8 cellular contexts compared by ENCODE assay signal in the genomic region with DNA sequence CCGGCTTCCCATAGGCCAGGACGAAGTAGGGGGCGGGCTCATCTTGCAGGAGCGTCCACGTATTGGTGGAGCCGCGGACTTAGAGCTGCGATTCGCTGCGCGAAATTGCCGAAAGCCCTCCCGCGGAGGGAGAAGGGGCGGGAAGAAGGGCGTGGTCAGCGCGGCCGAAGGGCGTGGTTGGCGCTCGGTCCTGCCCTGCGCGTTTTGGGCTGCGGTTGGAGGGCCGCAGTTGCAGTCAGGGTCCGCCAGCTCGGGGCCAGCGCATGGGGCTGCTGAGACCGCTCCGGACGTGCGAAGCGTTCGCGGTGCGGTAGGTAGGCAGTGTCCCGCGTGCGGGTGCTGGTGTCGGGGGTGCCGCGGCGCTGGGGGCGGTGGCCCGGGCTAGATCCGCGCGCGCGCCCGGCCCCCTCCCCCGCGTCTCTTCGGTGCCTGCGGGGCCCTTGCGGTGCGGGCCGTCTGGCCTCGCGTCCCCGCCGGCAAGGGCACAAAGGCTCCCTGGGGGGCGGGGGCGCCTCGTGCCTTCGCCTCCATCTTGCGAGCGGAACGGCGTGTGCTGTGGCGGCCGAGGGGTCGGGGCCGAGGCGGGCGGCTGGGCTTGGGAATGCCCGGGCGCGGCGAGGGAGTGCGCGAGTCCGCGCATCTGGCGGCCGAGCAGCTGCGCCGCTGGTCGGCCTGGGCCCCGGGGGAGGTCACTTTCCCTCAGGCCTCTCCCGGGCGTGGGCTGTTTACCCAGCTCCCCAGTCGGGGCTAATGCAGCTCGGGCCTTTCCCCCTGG. TPM values are rescaled to one million over a fixed set of nuclear protein-coding genes. Genes with fewer than 3 reads are reported as not detected.
DNase-seq lines count a peak whose midpoint lies in the region; ATAC-seq lines count a peak whose summit lies in the region.

A gene with protein sequence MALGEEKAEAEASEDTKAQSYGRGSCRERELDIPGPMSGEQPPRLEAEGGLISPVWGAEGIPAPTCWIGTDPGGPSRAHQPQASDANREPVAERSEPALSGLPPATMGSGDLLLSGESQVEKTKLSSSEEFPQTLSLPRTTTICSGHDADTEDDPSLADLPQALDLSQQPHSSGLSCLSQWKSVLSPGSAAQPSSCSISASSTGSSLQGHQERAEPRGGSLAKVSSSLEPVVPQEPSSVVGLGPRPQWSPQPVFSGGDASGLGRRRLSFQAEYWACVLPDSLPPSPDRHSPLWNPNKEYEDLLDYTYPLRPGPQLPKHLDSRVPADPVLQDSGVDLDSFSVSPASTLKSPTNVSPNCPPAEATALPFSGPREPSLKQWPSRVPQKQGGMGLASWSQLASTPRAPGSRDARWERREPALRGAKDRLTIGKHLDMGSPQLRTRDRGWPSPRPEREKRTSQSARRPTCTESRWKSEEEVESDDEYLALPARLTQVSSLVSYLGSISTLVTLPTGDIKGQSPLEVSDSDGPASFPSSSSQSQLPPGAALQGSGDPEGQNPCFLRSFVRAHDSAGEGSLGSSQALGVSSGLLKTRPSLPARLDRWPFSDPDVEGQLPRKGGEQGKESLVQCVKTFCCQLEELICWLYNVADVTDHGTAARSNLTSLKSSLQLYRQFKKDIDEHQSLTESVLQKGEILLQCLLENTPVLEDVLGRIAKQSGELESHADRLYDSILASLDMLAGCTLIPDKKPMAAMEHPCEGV (plus strand): TSS at position 202 of the 775 bp plus-strand sequence. CDS start 13,029 bp downstream, outside the sequence.

- H3K4me3 Mint-ChIP-seq in activated CD4-positive, alpha-beta T cell treated with anti-CD3 and anti-CD28 coated beads, Interleukin-2, amount 10 ng/mL, durations not matched to agents 7 days and 5 days: peak within 1 kb of the TSS; percentile 92

- DNase-seq in C1 segment of cervical spinal cord (lab: John Stamatoyannopoulos, UW): peak; percentile 64 to 96 (median 93)
- peak; percentile 94 for DNase-seq in NCI-H526 treated with DMSO at 0.1 percent for 48 hours (lab: John Stamatoyannopoulos, UW)
- peak; percentile 98 for DNase-seq in activated CD4-positive, alpha-beta T cell treated with anti-CD3 and anti-CD28 coated beads, Interleukin-2, amount 10 ng/mL, durations not matched to agents 7 days and 5 days
- DNase-seq in cortex of kidney (lab: John Stamatoyannopoulos, UW): peak; percentile 26
- DNase-seq in left colon: peak; percentile 97 to 98
- DNase-seq in stimulated activated CD4-positive, alpha-beta T cell treated with anti-CD3 and anti-CD28 coated beads, Interleukin-1b, Interleukin-23, amount 100 ng/mL, for 4 hours (ENCODE audit: low read depth in 2 of 2): peak; percentile 89 to 92

- peaks cover 3% of the 10 kb centered on the region for H3K36me3 Mint-ChIP-seq in activated CD4-positive, alpha-beta T cell treated with anti-CD3 and anti-CD28 coated beads, Interleukin-2, amount 10 ng/mL, durations not matched to agents 7 days and 5 days (ENCODE audit: low read depth)

- ATAC-seq in GM19351 (IDR thresholded peaks at IDR 0.05; ENCODE audit: unreplicated experiment): peak; percentile 82
- ATAC-seq in HG03520 (IDR thresholded peaks at IDR 0.05; ENCODE audit: unreplicated experiment): peak; percentile 81
- ATAC-seq in left colon: peak; percentile 93

- CTCF ChIA-PET in activated CD4-positive, alpha-beta T cell treated with anti-CD3 and anti-CD28 coated beads, Interleukin-2, amount 10 ng/mL, durations not matched to agents 7 days and 5 days (lab: Charles Lee): interaction anchor here (0.5 to 2.8 kb wide), 16 partner anchors 8 to 973 kb away, joined by 3 to 11 read pairs (median 3); no protein-coding TSS in a partner anchor

- intact Hi-C loops in left colon (cut with DNase I, micrococcal nuclease): no loop called here

- POLR2A ChIA-PET in activated CD4-positive, alpha-beta T cell treated with anti-CD3 and anti-CD28 coated beads, Interleukin-2, amount 10 ng/mL, durations not matched to agents 7 days and 5 days (lab: Charles Lee): interaction anchor here (0.7 to 1.1 kb wide), 4 partner anchors 68 to 361 kb away, joined by 3 to 6 read pairs (median 5); a partner anchor contains a TSS

- no peaks in the 10 kb centered on the region for H3K9me3 Mint-ChIP-seq in activated CD4-positive, alpha-beta T cell treated with anti-CD3 and anti-CD28 coated beads, Interleukin-2, amount 10 ng/mL, durations not matched to agents 7 days and 5 days

- H3K27ac Mint-ChIP-seq in activated CD4-positive, alpha-beta T cell treated with anti-CD3 and anti-CD28 coated beads, Interleukin-2, amount 10 ng/mL, durations not matched to agents 7 days and 5 days: peak within 1 kb of the TSS; percentile 88

- H3K4me1 Mint-ChIP-seq in activated CD4-positive, alpha-beta T cell treated with anti-CD3 and anti-CD28 coated beads, Interleukin-2, amount 10 ng/mL, durations not matched to agents 7 days and 5 days: peaks cover 59% of the 10 kb centered on the region

- H3K27me3 Mint-ChIP-seq in activated CD4-positive, alpha-beta T cell treated with anti-CD3 and anti-CD28 coated beads, Interleukin-2, amount 10 ng/mL, durations not matched to agents 7 days and 5 days: no peaks in the 10 kb centered on the region

RNA-seq across cellular contexts. Expression of the gene that starts here (rescaled TPM):
- 1 to 10 TPM; 9.0 to 9.2 TPM for total RNA-seq in activated CD4-positive, alpha-beta T cell treated with anti-CD3 and anti-CD28 coated beads, Interleukin-2, amount 10 ng/mL, durations not matched to agents 7 days and 5 days
- total RNA-seq in left colon: 10 to 100 TPM in 1 of 2 donors, 1 to 10 TPM in 1; 6.6 to 11.4 TPM

Comparison
In these comparisons a context has a peak if more than half of its experiments do, and no peak if none do; other contexts are left out.
1. Peak in every context shown above with its lines: DNase-seq and ATAC-seq.
2. DNase-seq: peak in every context shown above with its lines; median percentile 98 in activated CD4-positive, alpha-beta T cell treated with anti-CD3 and anti-CD28 coated beads, Interleukin-2, amount 10 ng/mL, durations not matched to agents 7 days and 5 days; 98 in left colon; 94 in NCI-H526 treated with DMSO at 0.1 percent for 48 hours; 93 in C1 segment of cervical spinal cord; 90 in stimulated activated CD4-positive, alpha-beta T cell treated with anti-CD3 and anti-CD28 coated beads, Interleukin-1b, Interleukin-23, amount 100 ng/mL, for 4 hours; 26 in cortex of kidney.